ENCODE assay signal across 26 cellular contexts in genomic region chr6:53494076-53494475, GRCh38. TPM values are rescaled to one million over a fixed set of nuclear protein-coding genes. Genes with fewer than 3 reads are reported as not detected.
DNase-seq lines count a peak whose midpoint lies in the region; ATAC-seq and TF ChIP-seq lines count a peak whose summit lies in the region.
"Had no signal": no experiment of that assay in that cellular context is flagged by ENCODE, and none has a peak within 500 bp of the region (broad histone marks: within the 10 kb centered on the region; RNA-seq: fewer than 3 reads in every experiment).

No MANE protein-coding gene starts in this region.

- no peaks in the 10 kb centered on the region for H4K20me1 ChIP-seq in mammary epithelial cell (ENCODE audit: insufficient read depth, low read length)

- peaks cover 33% of the 10 kb centered on the region for H3K36me3 Mint-ChIP-seq in MCF 10A (ENCODE audit: insufficient read depth, unreplicated experiment)
- H3K36me3 Mint-ChIP-seq: activated naive CD8-positive, alpha-beta T cell treated with anti-CD3 and anti-CD28 coated beads for 36 hours had no signal

- CTCF ChIA-PET in MCF 10A (lab: Yijun Ruan, JAX) (interaction anchor here (0.7 to 6.9 kb wide), 32 partner anchors 10 to 327 kb away, joined by 3 to 197 read pairs (median 5); no protein-coding TSS in a partner anchor), mammary epithelial cell (lab: Charles Lee; ENCODE audit: low non-redundant PET) (interaction anchor here (0.5 to 1.0 kb wide), 4 partner anchors 225 to 1493 kb away, joined by 4 to 16 read pairs (median 5); no protein-coding TSS in a partner anchor), GM10248 (lab: Yijun Ruan, JAX) (interaction anchor here (0.6 to 6.8 kb wide), 27 partner anchors 10 to 605 kb away, joined by 3 to 105 read pairs (median 4); partner anchors contain the start of gene LRRC1)

- dilution Hi-C loops in mammary epithelial cell (cut with HindIII; ENCODE audit: low sequenced_read_pairs) = no loop called here

- H3K79me2 ChIP-seq in mammary epithelial cell (ENCODE audit: insufficient read depth, low read length) = no peaks in the 10 kb centered on the region
- H3K79me2 ChIP-seq: hepatocyte had no signal

- BruUV-seq in MCF 10A (replicated peaks; lab: Mats Ljungman, UMichigan) = no TSS peak
- no TSS peak for BruUV-seq in mammary epithelial cell (replicated peaks; lab: Mats Ljungman, UMichigan)

- intact Hi-C loops in MCF 10A (cut with micrococcal nuclease) (loop anchor here (10.0 kb wide), 1 partner anchor 301 kb away; the partner anchor contains the start of gene LRRC1), breast epithelium (cut with DNase I; ENCODE audit: low total_unique reads) (loop anchor here (10.0 kb wide), 1 partner anchor 231 kb away; no protein-coding TSS in a partner anchor), mammary epithelial cell (cut with micrococcal nuclease) (no loop called here)

- H3K4me1 ChIP-seq in breast epithelium (no peaks in the 10 kb centered on the region), mammary epithelial cell (ENCODE audit: insufficient read depth, low read length) (peaks cover 22% of the 10 kb centered on the region)
- H3K4me1 ChIP-seq: testis had no signal

- no peak overlapping the region for H3K9ac ChIP-seq in mammary epithelial cell (ENCODE audit: insufficient read depth, low read length)

- H3K27me3 Mint-ChIP-seq in MCF 10A (ENCODE audit: insufficient read depth, unreplicated experiment) = no peaks in the 10 kb centered on the region
- H3K27me3 Mint-ChIP-seq: B cell had no signal

- H3K4me2 ChIP-seq in mammary epithelial cell (ENCODE audit: insufficient read depth, low read depth, low read length) = peak overlapping the region; percentile 27

- H3K4me3 ChIP-seq in breast epithelium (no peak overlapping the region), mammary epithelial cell (replicated peaks in 1 of 3; ENCODE audit: insufficient read depth in 1 of 3, low read depth in 2 of 3, low read length in 3 of 3) (no peak overlapping the region)
- H3K4me3 ChIP-seq: hepatocyte, testis had no signal

- no peaks in the 10 kb centered on the region for H3K9me3 ChIP-seq in breast epithelium
- no peaks in the 10 kb centered on the region for H3K9me3 ChIP-seq in mammary epithelial cell (replicated peaks; ENCODE audit: insufficient read depth, low read length)
- H3K9me3 ChIP-seq: gastroesophageal sphincter, sigmoid colon, testis had no signal

- H3K27ac ChIP-seq in breast epithelium = no peak overlapping the region
- no peak overlapping the region for H3K27ac ChIP-seq in mammary epithelial cell (ENCODE audit: insufficient read depth, low read depth, low read length)
- H3K27ac ChIP-seq: hepatocyte, testis had no signal

- H3K4me3 Mint-ChIP-seq in MCF 10A (ENCODE audit: unreplicated experiment) = no peak overlapping the region
- H3K4me3 Mint-ChIP-seq: activated naive CD8-positive, alpha-beta T cell treated with anti-CD3 and anti-CD28 coated beads for 36 hours; B cell; CD8-positive, alpha-beta T cell had no signal

- H3K27me3 ChIP-seq in breast epithelium (no peaks in the 10 kb centered on the region), mammary epithelial cell (ENCODE audit: insufficient read depth, low read length) (no peaks in the 10 kb centered on the region)
- H3K27me3 ChIP-seq: gastroesophageal sphincter, hepatocyte, sigmoid colon, testis had no signal

- ATAC-seq in GM21717 (IDR thresholded peaks at IDR 0.05; ENCODE audit: unreplicated experiment) = no peak
- ATAC-seq: CD8-positive, alpha-beta T cell had no signal

- peaks cover 29% of the 10 kb centered on the region for H3K4me1 Mint-ChIP-seq in MCF 10A (ENCODE audit: insufficient read depth, unreplicated experiment)
- H3K4me1 Mint-ChIP-seq: B cell had no signal

- no peak for TF ChIP-seq POLR2A in breast epithelium (IDR thresholded peaks at IDR 0.05)

- 92% methylated on average over 4 of the region's 4 CpGs for whole genome bisulfite sequencing in mammary epithelial cell (ENCODE audit: low coverage, missing lambda C conversion rate)

- no peak for TF ChIP-seq CTCF in MCF 10A (IDR thresholded peaks at IDR 0.05; ENCODE audit: unreplicated experiment)
- no peak for TF ChIP-seq CTCF in breast epithelium (IDR thresholded peaks at IDR 0.05)
- TF ChIP-seq CTCF in mammary epithelial cell (conservative IDR thresholded peaks at IDR 0.05 in 1 of 2, IDR thresholded peaks at IDR 0.05 in 1 of 2; ENCODE audit: extremely low read depth in 1 of 2, insufficient read depth in 1 of 2, low read depth in 1 of 2, low read length in 2 of 2) = no peak
- TF ChIP-seq CTCF in GM10248 (IDR thresholded peaks at IDR 0.05; ENCODE audit: control extremely low read depth, extremely low read depth, low read depth, missing control alignments) = no peak

- H3K9me3 Mint-ChIP-seq in MCF 10A (ENCODE audit: unreplicated experiment) = no peaks in the 10 kb centered on the region
- H3K9me3 Mint-ChIP-seq: activated naive CD8-positive, alpha-beta T cell treated with anti-CD3 and anti-CD28 coated beads for 36 hours; CD8-positive, alpha-beta T cell had no signal

- no peak overlapping the region for H2AFZ ChIP-seq in mammary epithelial cell (ENCODE audit: low read depth, low read length)
- H2AFZ ChIP-seq: hepatocyte had no signal

- POLR2A ChIA-PET in MCF 10A (lab: Yijun Ruan, JAX) (interaction anchor here (0.7 to 3.0 kb wide), 11 partner anchors 43 to 240 kb away, joined by 3 to 45 read pairs (median 3); partner anchors contain the start of gene GCLC), GM10248 (lab: Yijun Ruan, JAX) (no interaction called here)

- H3K36me3 ChIP-seq in breast epithelium = no peaks in the 10 kb centered on the region
- peaks cover 3% of the 10 kb centered on the region for H3K36me3 ChIP-seq in mammary epithelial cell (ENCODE audit: insufficient read depth, low read length)

- in situ Hi-C loops in mammary epithelial cell (cut with MboI; ENCODE audit: low sequenced_read_pairs in 2 of 2) = loop anchor here (10.0 to 25.0 kb wide), 2 partner anchors 231 to 468 kb away; no protein-coding TSS in a partner anchor

- DNase-seq in MCF 10A (ENCODE audit: unreplicated experiment) = no peak
- no peak for DNase-seq in breast epithelium (ENCODE audit: low spot score in 2 of 2)
- DNase-seq in mammary epithelial cell = no peak
- DNase-seq in iris pigment epithelial cell (ENCODE audit: low read depth) = peak; percentile 41
- no peak for DNase-seq in mucosa of gallbladder (ENCODE audit: low spot score)
- DNase-seq in HuH-7 (ENCODE audit: low spot score) = no peak
- no peak for DNase-seq in GM10248 (ENCODE audit: extremely low spot score)
- DNase-seq: activated CD4-positive, alpha-beta T cell treated with anti-CD3 and anti-CD28 coated beads, Interleukin-2, amount 50 U/mL, for 4 hours; activated CD8-positive, alpha-beta memory T cell treated with anti-CD3 and anti-CD28 coated beads, Interleukin-2, amount 50 U/mL, for 4 hours; activated naive CD8-positive, alpha-beta T cell treated with anti-CD3 and anti-CD28 coated beads for 36 hours; CD8-positive, alpha-beta T cell; cerebellar nuclear complex; erythroblast; H7; KG1; mesendoderm; MM.1S; NCI-H345; sigmoid colon; stimulated activated CD4-positive, alpha-beta T cell treated with anti-CD3 and anti-CD28 coated beads, Interleukin-15, amount 100 ng/mL, for 24 hours; stimulated activated naive CD4-positive, alpha-beta T cell; testis had no signal

- H3K27ac Mint-ChIP-seq in MCF 10A (ENCODE audit: low read depth, unreplicated experiment) = peak overlapping the region; percentile 69
- H3K27ac Mint-ChIP-seq: activated naive CD8-positive, alpha-beta T cell treated with anti-CD3 and anti-CD28 coated beads for 36 hours; B cell; CD8-positive, alpha-beta T cell had no signal

RNA-seq across cellular contexts. Expression of gene GCLC, which starts 50.8 kb away (rescaled TPM):
- total RNA-seq in MCF 10A (2022) = 74.8 and 108 TPM in 2 replicates
- total RNA-seq in breast epithelium = 10 to 100 TPM; 33.8 to 50.6 (median 39.0) TPM
- 100 to 1,000 TPM in 1 of 2 donors, 10 to 100 TPM in 1; 94.7 to 128 TPM for total RNA-seq in mammary epithelial cell
- polyA plus RNA-seq in mammary epithelial cell = 59.8 TPM
- 69.6 TPM for polyA minus RNA-seq in mammary epithelial cell
- 63.9 TPM for total RNA-seq in mucosa of gallbladder
